In the genomic region with DNA sequence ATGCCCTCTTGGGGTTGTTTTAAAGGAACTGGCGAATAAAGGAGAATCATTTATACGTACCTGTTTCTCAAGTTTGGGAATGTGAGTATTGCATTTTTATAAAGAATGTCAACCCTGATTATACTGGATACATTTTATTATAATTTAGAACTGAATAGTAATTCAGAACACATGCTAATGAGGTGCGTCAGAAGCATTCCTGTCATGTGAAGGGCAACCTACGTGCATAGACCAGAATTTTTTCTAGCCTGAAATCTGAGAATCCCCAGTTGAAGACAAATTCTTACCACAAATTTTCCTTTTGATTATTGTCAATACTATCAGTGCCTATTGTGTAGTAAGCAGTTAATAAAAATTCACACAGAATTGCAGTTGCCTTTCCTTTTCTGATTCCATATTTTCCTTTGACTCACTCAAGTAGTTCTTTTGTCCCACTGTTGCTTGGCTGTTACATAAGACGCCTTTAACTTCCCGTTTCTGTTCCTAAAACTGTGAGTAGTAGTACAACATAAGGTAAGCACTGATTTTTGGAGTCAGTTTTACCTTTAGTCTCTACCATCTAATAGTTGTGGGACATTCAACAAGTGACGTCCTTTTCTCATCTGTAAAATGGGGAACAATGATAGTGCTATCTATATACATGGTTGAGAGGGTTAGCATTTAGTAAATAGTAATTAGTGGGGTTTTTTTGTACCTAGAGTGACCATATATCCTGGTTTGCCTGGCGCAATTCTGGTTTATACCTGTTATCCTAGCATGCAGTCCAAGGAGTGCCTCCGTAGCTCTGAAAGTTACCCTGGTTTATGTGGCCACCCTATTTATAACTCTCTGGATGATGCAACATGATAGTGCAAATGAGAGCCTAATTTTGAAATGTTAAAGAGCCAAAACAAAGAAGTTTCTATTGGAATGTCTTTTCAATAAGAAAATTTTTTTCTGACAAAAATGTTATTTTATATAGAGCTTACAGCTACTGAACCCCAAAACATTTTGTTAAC, we compare ENCODE assay signal across 1 cellular context.
TF ChIP-seq lines count a peak whose summit lies in the region.

No MANE protein-coding gene starts in this region.

TF ChIP-seq in WTC11, 78 proteins besides CTCF, POLR2A, EP300 and RAD21 (continued from another document):
- TF ChIP-seq, protein P1, sequence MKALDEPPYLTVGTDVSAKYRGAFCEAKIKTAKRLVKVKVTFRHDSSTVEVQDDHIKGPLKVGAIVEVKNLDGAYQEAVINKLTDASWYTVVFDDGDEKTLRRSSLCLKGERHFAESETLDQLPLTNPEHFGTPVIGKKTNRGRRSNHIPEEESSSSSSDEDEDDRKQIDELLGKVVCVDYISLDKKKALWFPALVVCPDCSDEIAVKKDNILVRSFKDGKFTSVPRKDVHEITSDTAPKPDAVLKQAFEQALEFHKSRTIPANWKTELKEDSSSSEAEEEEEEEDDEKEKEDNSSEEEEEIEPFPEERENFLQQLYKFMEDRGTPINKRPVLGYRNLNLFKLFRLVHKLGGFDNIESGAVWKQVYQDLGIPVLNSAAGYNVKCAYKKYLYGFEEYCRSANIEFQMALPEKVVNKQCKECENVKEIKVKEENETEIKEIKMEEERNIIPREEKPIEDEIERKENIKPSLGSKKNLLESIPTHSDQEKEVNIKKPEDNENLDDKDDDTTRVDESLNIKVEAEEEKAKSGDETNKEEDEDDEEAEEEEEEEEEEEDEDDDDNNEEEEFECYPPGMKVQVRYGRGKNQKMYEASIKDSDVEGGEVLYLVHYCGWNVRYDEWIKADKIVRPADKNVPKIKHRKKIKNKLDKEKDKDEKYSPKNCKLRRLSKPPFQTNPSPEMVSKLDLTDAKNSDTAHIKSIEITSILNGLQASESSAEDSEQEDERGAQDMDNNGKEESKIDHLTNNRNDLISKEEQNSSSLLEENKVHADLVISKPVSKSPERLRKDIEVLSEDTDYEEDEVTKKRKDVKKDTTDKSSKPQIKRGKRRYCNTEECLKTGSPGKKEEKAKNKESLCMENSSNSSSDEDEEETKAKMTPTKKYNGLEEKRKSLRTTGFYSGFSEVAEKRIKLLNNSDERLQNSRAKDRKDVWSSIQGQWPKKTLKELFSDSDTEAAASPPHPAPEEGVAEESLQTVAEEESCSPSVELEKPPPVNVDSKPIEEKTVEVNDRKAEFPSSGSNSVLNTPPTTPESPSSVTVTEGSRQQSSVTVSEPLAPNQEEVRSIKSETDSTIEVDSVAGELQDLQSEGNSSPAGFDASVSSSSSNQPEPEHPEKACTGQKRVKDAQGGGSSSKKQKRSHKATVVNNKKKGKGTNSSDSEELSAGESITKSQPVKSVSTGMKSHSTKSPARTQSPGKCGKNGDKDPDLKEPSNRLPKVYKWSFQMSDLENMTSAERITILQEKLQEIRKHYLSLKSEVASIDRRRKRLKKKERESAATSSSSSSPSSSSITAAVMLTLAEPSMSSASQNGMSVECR (CRISPR knock-in tag; IDR thresholded peaks at IDR 0.05; ENCODE audit: borderline replicate concordance), result no peak
- TF ChIP-seq ZNF232 (CRISPR knock-in tag; IDR thresholded peaks at IDR 0.05) (no peak), TP53 (CRISPR knock-in tag; IDR thresholded peaks at IDR 0.05) (no peak), TEAD4 (CRISPR knock-in tag; IDR thresholded peaks at IDR 0.05) (no peak), GRHL2 (CRISPR knock-in tag; IDR thresholded peaks at IDR 0.05; ENCODE audit: insufficient replicate concordance, severe bottlenecking) (no peak), ZBTB21 (CRISPR knock-in tag; IDR thresholded peaks at IDR 0.05; ENCODE audit: borderline replicate concordance) (no peak), ESRRA (CRISPR knock-in tag; IDR thresholded peaks at IDR 0.05; ENCODE audit: borderline replicate concordance) (no peak)
- TF ChIP-seq, protein P2, sequence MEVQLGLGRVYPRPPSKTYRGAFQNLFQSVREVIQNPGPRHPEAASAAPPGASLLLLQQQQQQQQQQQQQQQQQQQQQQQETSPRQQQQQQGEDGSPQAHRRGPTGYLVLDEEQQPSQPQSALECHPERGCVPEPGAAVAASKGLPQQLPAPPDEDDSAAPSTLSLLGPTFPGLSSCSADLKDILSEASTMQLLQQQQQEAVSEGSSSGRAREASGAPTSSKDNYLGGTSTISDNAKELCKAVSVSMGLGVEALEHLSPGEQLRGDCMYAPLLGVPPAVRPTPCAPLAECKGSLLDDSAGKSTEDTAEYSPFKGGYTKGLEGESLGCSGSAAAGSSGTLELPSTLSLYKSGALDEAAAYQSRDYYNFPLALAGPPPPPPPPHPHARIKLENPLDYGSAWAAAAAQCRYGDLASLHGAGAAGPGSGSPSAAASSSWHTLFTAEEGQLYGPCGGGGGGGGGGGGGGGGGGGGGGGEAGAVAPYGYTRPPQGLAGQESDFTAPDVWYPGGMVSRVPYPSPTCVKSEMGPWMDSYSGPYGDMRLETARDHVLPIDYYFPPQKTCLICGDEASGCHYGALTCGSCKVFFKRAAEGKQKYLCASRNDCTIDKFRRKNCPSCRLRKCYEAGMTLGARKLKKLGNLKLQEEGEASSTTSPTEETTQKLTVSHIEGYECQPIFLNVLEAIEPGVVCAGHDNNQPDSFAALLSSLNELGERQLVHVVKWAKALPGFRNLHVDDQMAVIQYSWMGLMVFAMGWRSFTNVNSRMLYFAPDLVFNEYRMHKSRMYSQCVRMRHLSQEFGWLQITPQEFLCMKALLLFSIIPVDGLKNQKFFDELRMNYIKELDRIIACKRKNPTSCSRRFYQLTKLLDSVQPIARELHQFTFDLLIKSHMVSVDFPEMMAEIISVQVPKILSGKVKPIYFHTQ (CRISPR knock-in tag; IDR thresholded peaks at IDR 0.05), result no peak
TF ChIP-seq in WTC11: peak in this region for 0.
